11 cellular contexts compared by ENCODE assay signal in genomic region chr19:29887498-29887897, GRCh38. TPM values are rescaled to one million over a fixed set of nuclear protein-coding genes. Genes with fewer than 3 reads are reported as not detected.
DNase-seq lines count a peak whose midpoint lies in the region; ATAC-seq, FAIRE-seq and TF ChIP-seq lines count a peak whose summit lies in the region.
"Had no signal": no experiment of that assay in that cellular context is flagged by ENCODE, and none has a peak within 500 bp of the region (broad histone marks: within the 10 kb centered on the region; RNA-seq: fewer than 3 reads in every experiment).

No MANE protein-coding gene starts in this region.

- no peak overlapping the region for H2AFZ ChIP-seq in endothelial cell of umbilical vein (ENCODE audit: low read depth, low read length)

- H3K36me3 ChIP-seq in endothelial cell of umbilical vein (ENCODE audit: control insufficient read depth in 2 of 2, extremely low read depth in 1 of 2, insufficient read depth in 2 of 2, low read length in 2 of 2) = no peaks in the 10 kb centered on the region
- H3K36me3 ChIP-seq: uterus had no signal

- peaks cover 0 to 6% (median 0%) of the 10 kb centered on the region in 5 donors for H3K27me3 Mint-ChIP-seq in naive thymus-derived CD8-positive, alpha-beta T cell

- BruUV-seq in endothelial cell of umbilical vein (replicated peaks; lab: Mats Ljungman, UMichigan) = no TSS peak

- CTCF ChIA-PET in endothelial cell of umbilical vein (lab: Charles Lee) = interaction anchor here (0.7 to 2.4 kb wide), 3 partner anchors 116 to 277 kb away, joined by 4 to 13 read pairs (median 7); no protein-coding TSS in a partner anchor

- dilution Hi-C loops in endothelial cell of umbilical vein (cut with MboI; ENCODE audit: extremely low pct_ligation_motif_present, low sequenced_read_pairs) = no loop called here

- H4K20me1 ChIP-seq in endothelial cell of umbilical vein (replicated peaks; ENCODE audit: control insufficient read depth, extremely low read depth, insufficient read depth, low read length) = no peaks in the 10 kb centered on the region

- H3K27me3 ChIP-seq in endothelial cell of umbilical vein (ENCODE audit: control insufficient read depth in 2 of 2, insufficient read depth in 2 of 2, low read length in 2 of 2) = no peaks in the 10 kb centered on the region
- H3K27me3 ChIP-seq: uterus had no signal

- H3K9me3 Mint-ChIP-seq in naive thymus-derived CD8-positive, alpha-beta T cell = peaks cover 0 to 17% (median 0%) of the 10 kb centered on the region in 9 donors

- no peaks in the 10 kb centered on the region for H3K79me2 ChIP-seq in endothelial cell of umbilical vein (ENCODE audit: control insufficient read depth, insufficient read depth, low read length)

- no peak for FAIRE-seq in endothelial cell of umbilical vein (lab: Jason Lieb, UNC)
- FAIRE-seq: G401.6 had no signal

- no peak for ATAC-seq in naive thymus-derived CD8-positive, alpha-beta T cell

- H3K4me1 ChIP-seq in endothelial cell of umbilical vein (ENCODE audit: control insufficient read depth, extremely low read depth, insufficient read depth, low read length) = peaks cover 4% of the 10 kb centered on the region
- H3K4me1 ChIP-seq: uterus had no signal

- H3K9me3 ChIP-seq in endothelial cell of umbilical vein (replicated peaks; ENCODE audit: control insufficient read depth, insufficient read depth, low read length) = no peaks in the 10 kb centered on the region
- H3K9me3 ChIP-seq: uterus had no signal

- peaks cover 0 to 12% (median 6%) of the 10 kb centered on the region in 4 donors for H3K4me1 Mint-ChIP-seq in naive thymus-derived CD8-positive, alpha-beta T cell

- DNase-seq in NOMO-1 treated with DMSO at 0.1 percent for 48 hours (lab: John Stamatoyannopoulos, UW; ENCODE audit: unreplicated experiment) (peak; percentile 49), endothelial cell of umbilical vein (ENCODE audit: low read depth, low spot score) (peak; percentile 33), retina (peak; percentile 37), ecto neural progenitor cell (ENCODE audit: low spot score) (no peak), nucleus accumbens (lab: John Stamatoyannopoulos, UW) (no peak)
- DNase-seq in naive thymus-derived CD8-positive, alpha-beta T cell = no peak
- DNase-seq: activated CD4-positive, alpha-beta T cell treated with anti-CD3 and anti-CD28 coated beads, Interleukin-2, amount 50 U/mL, for 4 hours; NCI-H2029 had no signal

- POLR2A ChIA-PET in endothelial cell of umbilical vein (lab: Charles Lee) = no interaction called here
- POLR2A ChIA-PET in naive thymus-derived CD8-positive, alpha-beta T cell (lab: Charles Lee) = interaction anchor here (1.1 kb wide), 1 partner anchor 56 kb away, joined by 3 read pairs; no protein-coding TSS in a partner anchor

- H3K9me1 ChIP-seq in endothelial cell of umbilical vein (replicated peaks; ENCODE audit: control insufficient read depth, extremely low read depth, insufficient read depth, low read length) = no peaks in the 10 kb centered on the region

- H3K4me3 ChIP-seq in GM12875 (ENCODE audit: low read depth, low read length) (no peak overlapping the region), endothelial cell of umbilical vein (replicated peaks in 1 of 3; ENCODE audit: insufficient read depth in 1 of 3, low read depth in 1 of 3, low read length in 3 of 3) (no peak overlapping the region)
- H3K4me3 ChIP-seq: uterus had no signal

- H3K4me2 ChIP-seq in endothelial cell of umbilical vein (ENCODE audit: insufficient read depth, low read length) = no peak overlapping the region

- intact Hi-C loops in endothelial cell of umbilical vein (cut with micrococcal nuclease) = loop anchor here (1.0 kb wide), 1 partner anchor 29 kb away; no protein-coding TSS in a partner anchor

- H3K36me3 Mint-ChIP-seq in naive thymus-derived CD8-positive, alpha-beta T cell = no peaks in the 10 kb centered on the region

- TF ChIP-seq CTCF in GM12875 (IDR thresholded peaks at IDR 0.05; ENCODE audit: borderline replicate concordance, insufficient read depth, low read depth, low read length) (peak; percentile 17; the same call in 1 of the 2 replicates), endothelial cell of umbilical vein (IDR thresholded peaks at IDR 0.05; ENCODE audit: extremely low read depth in 1 of 2, insufficient read depth in 1 of 2, low read depth in 1 of 2, low read length in 2 of 2) (no peak)

- H3K9ac ChIP-seq in endothelial cell of umbilical vein (replicated peaks; ENCODE audit: extremely low read depth, insufficient read depth, low read length) = no peak overlapping the region

- H3K27ac ChIP-seq in endothelial cell of umbilical vein (ENCODE audit: insufficient read depth, low read depth, low read length) = no peak overlapping the region
- H3K27ac ChIP-seq: uterus had no signal

- H3K27ac Mint-ChIP-seq in naive thymus-derived CD8-positive, alpha-beta T cell = peak overlapping the region in 1 of 10 donors; percentile 47

- no peak overlapping the region for H3K4me3 Mint-ChIP-seq in naive thymus-derived CD8-positive, alpha-beta T cell

- no peak for TF ChIP-seq POLR2A in endothelial cell of umbilical vein (IDR thresholded peaks at IDR 0.05; ENCODE audit: low read depth, low read length)

TF ChIP-seq in endothelial cell of umbilical vein, 7 proteins besides CTCF, POLR2A, EP300 and RAD21:
- TF ChIP-seq POLR2AphosphoS5 (IDR thresholded peaks at IDR 0.05; ENCODE audit: insufficient read depth, low read depth, low read length) (no peak), JUN (IDR thresholded peaks at IDR 0.05; ENCODE audit: borderline replicate concordance, insufficient read depth, insufficient read length, low read depth) (no peak), GATA2 (IDR thresholded peaks at IDR 0.05; ENCODE audit: insufficient read depth, insufficient read length, low read depth, low read length) (no peak), MYC (IDR thresholded peaks at IDR 0.05; ENCODE audit: low read depth, low read length) (no peak), EZH2 (IDR thresholded peaks at IDR 0.05; ENCODE audit: borderline replicate concordance, low read depth, low read length, severe bottlenecking) (no peak)
- TF ChIP-seq, protein P1, sequence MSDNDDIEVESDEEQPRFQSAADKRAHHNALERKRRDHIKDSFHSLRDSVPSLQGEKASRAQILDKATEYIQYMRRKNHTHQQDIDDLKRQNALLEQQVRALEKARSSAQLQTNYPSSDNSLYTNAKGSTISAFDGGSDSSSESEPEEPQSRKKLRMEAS (IDR thresholded peaks at IDR 0.05; ENCODE audit: insufficient read depth, insufficient read length) = no peak

RNA-seq across cellular contexts. Expression of gene URI1, which starts 54.5 kb away (rescaled TPM):
- 26.3 and 28.9 TPM in 2 replicates for total RNA-seq in endothelial cell of umbilical vein
- 9.2 and 12.8 TPM in 2 replicates for polyA plus RNA-seq in endothelial cell of umbilical vein
- 18.6 and 20.8 TPM in 2 replicates for polyA plus RNA-seq in endothelial cell of umbilical vein (2011; cell fraction: cytosol; rRNA removed)
- 20.8 and 33.2 TPM in 2 replicates for polyA plus RNA-seq in endothelial cell of umbilical vein (2011; cell fraction: nucleus; rRNA removed)
- 38.1 and 43.6 TPM in 2 replicates for polyA plus RNA-seq in endothelial cell of umbilical vein (2012)
- 33.9 and 41.4 TPM in 2 replicates for polyA minus RNA-seq in endothelial cell of umbilical vein
- 27.1 TPM for polyA minus RNA-seq in endothelial cell of umbilical vein (2011; cell fraction: cytosol; rRNA and poly(A)+ RNA removed)
- polyA minus RNA-seq in endothelial cell of umbilical vein (2011; cell fraction: nucleus; rRNA and poly(A)+ RNA removed) = 35.6 and 40.4 TPM in 2 replicates
- total RNA-seq in naive thymus-derived CD8-positive, alpha-beta T cell = 10 to 100 TPM; 89.0 to 98.4 TPM
- 10 to 100 TPM; 17.3 to 41.7 (median 37.7) TPM for polyA plus RNA-seq in naive thymus-derived CD8-positive, alpha-beta T cell

Comparison
In these comparisons a context has a peak if more than half of its experiments do, and no peak if none do; other contexts are left out.
1. DNase-seq: peak in NOMO-1 treated with DMSO at 0.1 percent for 48 hours (single experiment), endothelial cell of umbilical vein (single experiment) and retina (single experiment); none in naive thymus-derived CD8-positive, alpha-beta T cell (0 of 10), ecto neural progenitor cell (single experiment) and nucleus accumbens (0 of 56).